13 cellular contexts compared by ENCODE assay signal in genomic region chr12:96420255-96420930, GRCh38. TPM values are rescaled to one million over a fixed set of nuclear protein-coding genes. Genes with fewer than 3 reads are reported as not detected.
A peak's percentile ranks its signal among the peaks of the same experiment; 100 is the strongest.
DNase-seq lines count a peak whose midpoint lies in the region; ATAC-seq and TF ChIP-seq lines count a peak whose summit lies in the region.
"Had no signal": no experiment of that assay in that cellular context is flagged by ENCODE, and none has a peak within 500 bp of the region (broad histone marks: within the 10 kb centered on the region; RNA-seq: fewer than 3 reads in every experiment).

No MANE protein-coding gene starts in this region.

- no peaks in the 10 kb centered on the region for H3K9me3 ChIP-seq in stomach

- no peaks in the 10 kb centered on the region for H3K27me3 Mint-ChIP-seq in activated T-cell treated with anti-CD3 and anti-CD28 coated beads, Interleukin-2, amount 50 U/mL, for 72 hours (ENCODE audit: low read depth)
- H3K27me3 Mint-ChIP-seq in activated CD4-positive, alpha-beta memory T cell treated with anti-CD3 and anti-CD28 coated beads, Interleukin-2, amount 10 ng/mL, durations not matched to agents 7 days and 5 days: peaks cover 8% of the 10 kb centered on the region
- H3K27me3 Mint-ChIP-seq: naive B cell had no signal

- CTCF ChIA-PET in activated CD4-positive, alpha-beta memory T cell treated with anti-CD3 and anti-CD28 coated beads, Interleukin-2, amount 10 ng/mL, durations not matched to agents 7 days and 5 days (lab: Charles Lee): no interaction called here
- CTCF ChIA-PET in HEK293T (lab: Yijun Ruan, JAX): no interaction called here

- no peaks in the 10 kb centered on the region for H3K36me3 ChIP-seq in stomach

- no peak for ATAC-seq in activated T-cell treated with anti-CD3 and anti-CD28 coated beads, Interleukin-2, amount 50 U/mL, for 72 hours (replicated peaks in 1 of 2)
- ATAC-seq in HG03097 (IDR thresholded peaks at IDR 0.05; ENCODE audit: low FRiP score, unreplicated experiment): no peak

- H3K4me3 ChIP-seq in fibroblast of pulmonary artery (replicated peaks; ENCODE audit: low read depth, low read length) (no peak overlapping the region), stomach (no peak overlapping the region)

- no peaks in the 10 kb centered on the region for H3K9me3 Mint-ChIP-seq in activated T-cell treated with anti-CD3 and anti-CD28 coated beads, Interleukin-2, amount 50 U/mL, for 72 hours
- no peaks in the 10 kb centered on the region for H3K9me3 Mint-ChIP-seq in activated CD4-positive, alpha-beta memory T cell treated with anti-CD3 and anti-CD28 coated beads, Interleukin-2, amount 10 ng/mL, durations not matched to agents 7 days and 5 days

- WGBS in stomach, 5 donors: 89 to 96% (median 92%) methylated on average over 9 of the region's 9 CpGs

- peak overlapping the region; percentile 81 to 87 for H3K4me3 Mint-ChIP-seq in activated T-cell treated with anti-CD3 and anti-CD28 coated beads, Interleukin-2, amount 50 U/mL, for 72 hours
- H3K4me3 Mint-ChIP-seq in activated CD4-positive, alpha-beta memory T cell treated with anti-CD3 and anti-CD28 coated beads, Interleukin-2, amount 10 ng/mL, durations not matched to agents 7 days and 5 days: peak overlapping the region; percentile 76

- POLR2A ChIA-PET in activated CD4-positive, alpha-beta memory T cell treated with anti-CD3 and anti-CD28 coated beads, Interleukin-2, amount 10 ng/mL, durations not matched to agents 7 days and 5 days (lab: Charles Lee): interaction anchor here (1.9 to 4.3 kb wide), 2 partner anchors 20 to 26 kb away, joined by 6 to 27 read pairs; partner anchors contain the start of gene CDK17
- POLR2A ChIA-PET in HEK293T (lab: Yijun Ruan, JAX): no interaction called here

- no peak for DNase-seq in activated T-cell treated with anti-CD3 and anti-CD28 coated beads, Interleukin-2, amount 50 U/mL, for 72 hours
- DNase-seq in activated T-cell treated with anti-CD3 and anti-CD28 coated beads for 4 hours (no peak), fibroblast of pulmonary artery (ENCODE audit: low read depth) (peak; percentile 57), stomach (no peak), HEK293T (ENCODE audit: extremely low spot score) (no peak), Kasumi-1 (lab: John Stamatoyannopoulos, UW) (no peak)
- DNase-seq in activated CD4-positive, alpha-beta memory T cell treated with anti-CD3 and anti-CD28 coated beads, Interleukin-2, amount 10 ng/mL, durations not matched to agents 7 days and 5 days: no peak
- DNase-seq: amniotic stem cell, DMS79 treated with DMSO at 0.1 percent for 48 hours, naive B cell, NCI-H774, Right ventricle myocardium superior had no signal

- no peaks in the 10 kb centered on the region for H3K27me3 ChIP-seq in stomach

- TF ChIP-seq POLR2A in stomach (IDR thresholded peaks at IDR 0.05): no peak

- H3K4me1 Mint-ChIP-seq in activated T-cell treated with anti-CD3 and anti-CD28 coated beads, Interleukin-2, amount 50 U/mL, for 72 hours (ENCODE audit: low read depth): peaks cover 65% of the 10 kb centered on the region
- peaks cover 60% of the 10 kb centered on the region for H3K4me1 Mint-ChIP-seq in activated CD4-positive, alpha-beta memory T cell treated with anti-CD3 and anti-CD28 coated beads, Interleukin-2, amount 10 ng/mL, durations not matched to agents 7 days and 5 days

- peak overlapping the region in 3 of 5 donors; percentile 9 to 29 (median 9) for H3K27ac ChIP-seq in stomach

- peak overlapping the region; percentile 38 for H3K27ac Mint-ChIP-seq in activated T-cell treated with anti-CD3 and anti-CD28 coated beads, Interleukin-2, amount 50 U/mL, for 72 hours
- H3K27ac Mint-ChIP-seq in activated CD4-positive, alpha-beta memory T cell treated with anti-CD3 and anti-CD28 coated beads, Interleukin-2, amount 10 ng/mL, durations not matched to agents 7 days and 5 days: peak overlapping the region; percentile 65

- peaks cover 0 to 2% of the 10 kb centered on the region in 2 donors for H3K36me3 Mint-ChIP-seq in activated T-cell treated with anti-CD3 and anti-CD28 coated beads, Interleukin-2, amount 50 U/mL, for 72 hours (ENCODE audit: insufficient read depth in 2 of 2)
- peaks cover 3% of the 10 kb centered on the region for H3K36me3 Mint-ChIP-seq in activated CD4-positive, alpha-beta memory T cell treated with anti-CD3 and anti-CD28 coated beads, Interleukin-2, amount 10 ng/mL, durations not matched to agents 7 days and 5 days (ENCODE audit: low read depth)
- H3K36me3 Mint-ChIP-seq: naive B cell had no signal

- no peak for TF ChIP-seq EP300 in stomach (IDR thresholded peaks at IDR 0.05)

- TF ChIP-seq CTCF in fibroblast of pulmonary artery (IDR thresholded peaks at IDR 0.05; ENCODE audit: low read length, missing control alignments): no peak
- TF ChIP-seq CTCF in stomach (IDR thresholded peaks at IDR 0.05): no peak

- H3K4me1 ChIP-seq in stomach: peaks cover 0 to 12% (median 4%) of the 10 kb centered on the region in 4 donors

- intact Hi-C loops in stomach (cut with DNase I; ENCODE audit: low total_unique reads): no loop called here

TF ChIP-seq in HEK293T, 16 proteins besides CTCF, POLR2A, EP300 and RAD21:
- TF ChIP-seq HDGF (IDR thresholded peaks at IDR 0.05; ENCODE audit: borderline replicate concordance): no peak
- TF ChIP-seq CTBP1 (IDR thresholded peaks at IDR 0.05; ENCODE audit: borderline replicate concordance): no peak
- no peak for TF ChIP-seq NFRKB (IDR thresholded peaks at IDR 0.05)
- TF ChIP-seq PKNOX1 (IDR thresholded peaks at IDR 0.05): no peak
- TF ChIP-seq LEF1 (IDR thresholded peaks at IDR 0.05; ENCODE audit: borderline replicate concordance): no peak
- TF ChIP-seq BHLHE40 (IDR thresholded peaks at IDR 0.05; ENCODE audit: borderline replicate concordance): no peak
- no peak for TF ChIP-seq FOXA1 (IDR thresholded peaks at IDR 0.05)
- TF ChIP-seq FOXM1 (IDR thresholded peaks at IDR 0.05; ENCODE audit: borderline replicate concordance): no peak
- no peak for TF ChIP-seq TARDBP (IDR thresholded peaks at IDR 0.05)
- TF ChIP-seq ARNT (IDR thresholded peaks at IDR 0.05): no peak
- no peak for TF ChIP-seq SUZ12 (IDR thresholded peaks at IDR 0.05)
- TF ChIP-seq ZNF384 (IDR thresholded peaks at IDR 0.05): no peak

RNA-seq across cellular contexts. Expression of gene CDK17, which starts 20.2 kb away (rescaled TPM):
- 10 to 100 TPM; 54.4 to 61.9 TPM for total RNA-seq in activated T-cell treated with anti-CD3 and anti-CD28 coated beads, Interleukin-2, amount 50 U/mL, for 72 hours
- total RNA-seq in activated CD4-positive, alpha-beta memory T cell treated with anti-CD3 and anti-CD28 coated beads, Interleukin-2, amount 10 ng/mL, durations not matched to agents 7 days and 5 days: 10 to 100 TPM; 41.5 to 42.5 TPM
- 100 to 1,000 TPM in 2 of 5 donors, 10 to 100 TPM in 3; 33.3 to 137 (median 92.7) TPM for total RNA-seq in stomach
- polyA plus RNA-seq in stomach: 1 to 10 TPM; 5.4 to 7.9 (median 7.8) TPM
